28 cellular contexts compared by ENCODE assay signal in the genomic region with DNA sequence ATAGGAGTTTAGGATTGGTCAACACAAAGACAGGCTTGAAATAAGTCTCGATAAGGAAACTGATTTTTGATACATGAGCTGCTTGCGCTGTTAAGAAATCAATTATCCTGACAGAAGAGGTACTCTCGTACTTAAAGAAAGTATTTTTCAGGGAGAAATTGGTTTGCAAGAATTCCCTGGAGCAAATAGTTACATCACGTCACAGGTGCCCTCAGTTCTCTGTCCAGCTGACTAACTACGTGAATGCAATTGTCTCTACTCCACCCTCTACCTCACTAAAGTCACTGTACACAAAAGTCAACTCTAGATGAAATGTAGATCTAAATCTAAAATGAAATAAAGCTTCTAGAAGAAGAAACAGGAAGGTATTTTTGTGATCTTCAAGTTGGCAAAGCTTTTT.
"Had no signal": no experiment of that assay in that cellular context is flagged by ENCODE, and none has a peak within 500 bp of the region (broad histone marks: within the 10 kb centered on the region; RNA-seq: fewer than 3 reads in every experiment).

No MANE protein-coding gene starts in this region.

- H2AFZ ChIP-seq: parathyroid adenoma had no signal

- H3K4me1 Mint-ChIP-seq: naive thymus-derived CD4-positive, alpha-beta T cell; natural killer cell; stimulated activated effector memory CD8-positive, alpha-beta T cell treated with anti-CD3 and anti-CD28 coated beads, Interleukin-12 subunit alpha, Interleukin-12 subunit beta, amount 100 ng/mL, for 72 hours had no signal

- DNase-seq: naive thymus-derived CD4-positive, alpha-beta T cell; natural killer cell; occipital lobe; ovary; posterior cingulate gyrus; psoas muscle; right cardiac atrium; right lobe of liver; sigmoid colon; small intestine; stimulated activated CD4-positive, alpha-beta T cell treated with anti-CD3 and anti-CD28 coated beads, Interleukin-15, amount 100 ng/mL, for 24 hours; stimulated activated CD4-positive, alpha-beta T cell treated with anti-CD3 and anti-CD28 coated beads, Interleukin-2, amount 100 ng/mL, for 24 hours; stimulated activated CD4-positive, alpha-beta T cell treated with anti-CD3 and anti-CD28 coated beads, Interleukin-2, amount 100 ng/mL, for 48 hours; stimulated activated CD4-positive, alpha-beta T cell treated with anti-CD3 and anti-CD28 coated beads, Interleukin-4, amount 100 ng/mL, for 24 hours; stimulated activated naive B cell treated with anti-CD40 and anti-IgM and Interleukin-4, amounts not matched to agents 10 μg/mL and 1 μg/mL and 100 μg/mL, for 72 hours; stimulated activated naive CD4-positive, alpha-beta T cell treated with Interleukin-2 at 50 U/mL for 16 hours; stomach; thyroid gland; transverse colon; upper lobe of right lung; uterus had no signal

- H3K79me2 ChIP-seq: parathyroid adenoma had no signal

- H3K9me3 ChIP-seq: neutrophil, ovary, psoas muscle, right lobe of liver, sigmoid colon, stomach, thoracic aorta, thyroid gland, transverse colon, upper lobe of right lung, uterus had no signal

- H3K27me3 ChIP-seq: neutrophil, ovary, right lobe of liver, sigmoid colon, stomach, thyroid gland, transverse colon, upper lobe of right lung, uterus had no signal

- H3K36me3 ChIP-seq: neutrophil, ovary, right lobe of liver, sigmoid colon, stomach, thoracic aorta, thyroid gland, transverse colon, upper lobe of right lung, uterus had no signal

- H3K27me3 Mint-ChIP-seq: progenitor cell of endocrine pancreas; stimulated activated naive B cell treated with anti-CD40 and anti-IgM and Interleukin-4, amounts not matched to agents 10 μg/mL and 1 μg/mL and 100 μg/mL, for 72 hours had no signal

- H3K27ac ChIP-seq: neutrophil, ovary, parathyroid adenoma, psoas muscle, right lobe of liver, stomach, thoracic aorta, transverse colon, upper lobe of right lung, uterus had no signal

- H3K4me3 Mint-ChIP-seq: naive thymus-derived CD4-positive, alpha-beta T cell; natural killer cell; nephron; stimulated activated effector memory CD8-positive, alpha-beta T cell treated with anti-CD3 and anti-CD28 coated beads, Interleukin-12 subunit alpha, Interleukin-12 subunit beta, amount 100 ng/mL, for 72 hours; stimulated activated naive B cell treated with anti-CD40 and anti-IgM and Interleukin-4, amounts not matched to agents 10 μg/mL and 1 μg/mL and 100 μg/mL, for 72 hours; stimulated activated naive CD8-positive, alpha-beta T cell treated with anti-CD3 and anti-CD28 coated beads, Interleukin-15, Interleukin-2, amounts not matched to agents 100 ng/mL and 50 ng/mL, for 24 hours had no signal

- H3K4me3 ChIP-seq: ovary, psoas muscle, right lobe of liver, sigmoid colon, stomach, thoracic aorta, thyroid gland, transverse colon, upper lobe of right lung, uterus had no signal

- H3K4me1 ChIP-seq: parathyroid adenoma, right lobe of liver, transverse colon, upper lobe of right lung, uterus had no signal

- H3K9ac ChIP-seq: parathyroid adenoma had no signal

- H3K9me3 Mint-ChIP-seq: natural killer cell; nephron; stimulated activated effector memory CD8-positive, alpha-beta T cell treated with anti-CD3 and anti-CD28 coated beads, Interleukin-12 subunit alpha, Interleukin-12 subunit beta, amount 100 ng/mL, for 72 hours; stimulated activated naive B cell treated with anti-CD40 and anti-IgM and Interleukin-4, amounts not matched to agents 10 μg/mL and 1 μg/mL and 100 μg/mL, for 72 hours; stimulated activated naive CD8-positive, alpha-beta T cell treated with anti-CD3 and anti-CD28 coated beads, Interleukin-15, Interleukin-2, amounts not matched to agents 100 ng/mL and 50 ng/mL, for 24 hours had no signal

- H3K36me3 Mint-ChIP-seq: naive thymus-derived CD4-positive, alpha-beta T cell; natural killer cell; stimulated activated effector memory CD8-positive, alpha-beta T cell treated with anti-CD3 and anti-CD28 coated beads, Interleukin-12 subunit alpha, Interleukin-12 subunit beta, amount 100 ng/mL, for 72 hours; stimulated activated naive B cell treated with anti-CD40 and anti-IgM and Interleukin-4, amounts not matched to agents 10 μg/mL and 1 μg/mL and 100 μg/mL, for 72 hours had no signal

- H3K27ac Mint-ChIP-seq: naive thymus-derived CD4-positive, alpha-beta T cell; natural killer cell; progenitor cell of endocrine pancreas; stimulated activated effector memory CD8-positive, alpha-beta T cell treated with anti-CD3 and anti-CD28 coated beads, Interleukin-12 subunit alpha, Interleukin-12 subunit beta, amount 100 ng/mL, for 72 hours; stimulated activated naive B cell treated with anti-CD40 and anti-IgM and Interleukin-4, amounts not matched to agents 10 μg/mL and 1 μg/mL and 100 μg/mL, for 72 hours; stimulated activated naive CD8-positive, alpha-beta T cell treated with anti-CD3 and anti-CD28 coated beads, Interleukin-15, Interleukin-2, amounts not matched to agents 100 ng/mL and 50 ng/mL, for 24 hours had no signal

- ATAC-seq: naive thymus-derived CD4-positive, alpha-beta T cell; natural killer cell; psoas muscle; right cardiac atrium; right lobe of liver; stimulated activated effector memory CD8-positive, alpha-beta T cell treated with anti-CD3 and anti-CD28 coated beads, Interleukin-12 subunit alpha, Interleukin-12 subunit beta, amount 100 ng/mL, for 72 hours; stimulated activated naive B cell treated with anti-CD40 and anti-IgM and Interleukin-4, amounts not matched to agents 10 μg/mL and 1 μg/mL and 100 μg/mL, for 72 hours; upper lobe of right lung had no signal
